Comparison of ENCODE assay signal across 1 cellular context in genomic region chr21:46154155-46154954, GRCh38.
TF ChIP-seq lines count a peak whose summit lies in the region.

No MANE protein-coding gene starts in this region.

TF ChIP-seq in HepG2, 621 proteins besides CTCF, POLR2A, EP300 and RAD21 (continued from another document and continues in another):
- TF ChIP-seq, protein P1, sequence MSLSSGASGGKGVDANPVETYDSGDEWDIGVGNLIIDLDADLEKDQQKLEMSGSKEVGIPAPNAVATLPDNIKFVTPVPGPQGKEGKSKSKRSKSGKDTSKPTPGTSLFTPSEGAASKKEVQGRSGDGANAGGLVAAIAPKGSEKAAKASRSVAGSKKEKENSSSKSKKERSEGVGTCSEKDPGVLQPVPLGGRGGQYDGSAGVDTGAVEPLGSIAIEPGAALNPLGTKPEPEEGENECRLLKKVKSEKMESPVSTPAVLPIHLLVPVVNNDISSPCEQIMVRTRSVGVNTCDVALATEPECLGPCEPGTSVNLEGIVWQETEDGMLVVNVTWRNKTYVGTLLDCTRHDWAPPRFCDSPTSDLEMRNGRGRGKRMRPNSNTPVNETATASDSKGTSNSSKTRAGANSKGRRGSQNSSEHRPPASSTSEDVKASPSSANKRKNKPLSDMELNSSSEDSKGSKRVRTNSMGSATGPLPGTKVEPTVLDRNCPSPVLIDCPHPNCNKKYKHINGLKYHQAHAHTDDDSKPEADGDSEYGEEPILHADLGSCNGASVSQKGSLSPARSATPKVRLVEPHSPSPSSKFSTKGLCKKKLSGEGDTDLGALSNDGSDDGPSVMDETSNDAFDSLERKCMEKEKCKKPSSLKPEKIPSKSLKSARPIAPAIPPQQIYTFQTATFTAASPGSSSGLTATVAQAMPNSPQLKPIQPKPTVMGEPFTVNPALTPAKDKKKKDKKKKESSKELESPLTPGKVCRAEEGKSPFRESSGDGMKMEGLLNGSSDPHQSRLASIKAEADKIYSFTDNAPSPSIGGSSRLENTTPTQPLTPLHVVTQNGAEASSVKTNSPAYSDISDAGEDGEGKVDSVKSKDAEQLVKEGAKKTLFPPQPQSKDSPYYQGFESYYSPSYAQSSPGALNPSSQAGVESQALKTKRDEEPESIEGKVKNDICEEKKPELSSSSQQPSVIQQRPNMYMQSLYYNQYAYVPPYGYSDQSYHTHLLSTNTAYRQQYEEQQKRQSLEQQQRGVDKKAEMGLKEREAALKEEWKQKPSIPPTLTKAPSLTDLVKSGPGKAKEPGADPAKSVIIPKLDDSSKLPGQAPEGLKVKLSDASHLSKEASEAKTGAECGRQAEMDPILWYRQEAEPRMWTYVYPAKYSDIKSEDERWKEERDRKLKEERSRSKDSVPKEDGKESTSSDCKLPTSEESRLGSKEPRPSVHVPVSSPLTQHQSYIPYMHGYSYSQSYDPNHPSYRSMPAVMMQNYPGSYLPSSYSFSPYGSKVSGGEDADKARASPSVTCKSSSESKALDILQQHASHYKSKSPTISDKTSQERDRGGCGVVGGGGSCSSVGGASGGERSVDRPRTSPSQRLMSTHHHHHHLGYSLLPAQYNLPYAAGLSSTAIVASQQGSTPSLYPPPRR (CRISPR knock-in tag; IDR thresholded peaks at IDR 0.05; ENCODE audit: borderline replicate concordance): no peak
- no peak for TF ChIP-seq DMTF1 (CRISPR knock-in tag; IDR thresholded peaks at IDR 0.05)
- no peak for TF ChIP-seq ZNF513 (CRISPR knock-in tag; conservative IDR thresholded peaks at IDR 0.05)
- no peak for TF ChIP-seq SKI (IDR thresholded peaks at IDR 0.05; ENCODE audit: partially characterized antibody)
- no peak; the same call in 1 of the 2 replicates for TF ChIP-seq ZNF605 (CRISPR knock-in tag; IDR thresholded peaks at IDR 0.05)
- TF ChIP-seq MED13 (CRISPR knock-in tag; IDR thresholded peaks at IDR 0.05): no peak
- no peak for TF ChIP-seq HMG20B (CRISPR knock-in tag; conservative IDR thresholded peaks at IDR 0.05)
- TF ChIP-seq TBL1XR1 (IDR thresholded peaks at IDR 0.05; ENCODE audit: borderline replicate concordance, low read length, partially characterized antibody): no peak
- no peak for TF ChIP-seq MAX (IDR thresholded peaks at IDR 0.05)
- no peak for TF ChIP-seq AKNA (CRISPR knock-in tag; IDR thresholded peaks at IDR 0.05; ENCODE audit: borderline replicate concordance)
- no peak for TF ChIP-seq ZBTB40 (IDR thresholded peaks at IDR 0.05)
- peak; percentile 14; the same call in 1 of the 2 replicates for TF ChIP-seq ZBTB40 (CRISPR knock-in tag; IDR thresholded peaks at IDR 0.05)
- no peak for TF ChIP-seq ZNF639 (CRISPR knock-in tag; conservative IDR thresholded peaks at IDR 0.05)
- no peak for TF ChIP-seq ZNF235 (CRISPR knock-in tag; IDR thresholded peaks at IDR 0.05; ENCODE audit: borderline replicate concordance)
- TF ChIP-seq ZNF800 (CRISPR knock-in tag; IDR thresholded peaks at IDR 0.05): no peak
- TF ChIP-seq ZNF772 (CRISPR knock-in tag; IDR thresholded peaks at IDR 0.05): no peak
- TF ChIP-seq JUNB (CRISPR knock-in tag; IDR thresholded peaks at IDR 0.05; ENCODE audit: borderline replicate concordance): no peak
- TF ChIP-seq ZNF124 (CRISPR knock-in tag; IDR thresholded peaks at IDR 0.05): no peak
- TF ChIP-seq, protein P2, sequence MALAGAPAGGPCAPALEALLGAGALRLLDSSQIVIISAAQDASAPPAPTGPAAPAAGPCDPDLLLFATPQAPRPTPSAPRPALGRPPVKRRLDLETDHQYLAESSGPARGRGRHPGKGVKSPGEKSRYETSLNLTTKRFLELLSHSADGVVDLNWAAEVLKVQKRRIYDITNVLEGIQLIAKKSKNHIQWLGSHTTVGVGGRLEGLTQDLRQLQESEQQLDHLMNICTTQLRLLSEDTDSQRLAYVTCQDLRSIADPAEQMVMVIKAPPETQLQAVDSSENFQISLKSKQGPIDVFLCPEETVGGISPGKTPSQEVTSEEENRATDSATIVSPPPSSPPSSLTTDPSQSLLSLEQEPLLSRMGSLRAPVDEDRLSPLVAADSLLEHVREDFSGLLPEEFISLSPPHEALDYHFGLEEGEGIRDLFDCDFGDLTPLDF (CRISPR knock-in tag; IDR thresholded peaks at IDR 0.05): no peak
- TF ChIP-seq HDAC2 (CRISPR knock-in tag; IDR thresholded peaks at IDR 0.05): no peak
